ENCODE assay signal across 8 cellular contexts in genomic region chr3:167734498-167735232, GRCh38. TPM values are rescaled to one million over a fixed set of nuclear protein-coding genes. Genes with fewer than 3 reads are reported as not detected.
DNase-seq lines count a peak whose midpoint lies in the region; ATAC-seq, FAIRE-seq and TF ChIP-seq lines count a peak whose summit lies in the region.

Gene PDCD10, minus strand, starts transcription at chr3:167734892. Its CDS starts 14,735 bp downstream, at chr3:167720157.

- no peaks in the 10 kb centered on the region for H3K27me3 ChIP-seq in small intestine (ENCODE audit: control insufficient read depth in 2 of 2, insufficient read depth in 2 of 2, low read length in 2 of 2)

- peak within 1 kb of the TSS; percentile 91 for H3K4me3 ChIP-seq in AG09309 (ENCODE audit: control insufficient read depth, low read depth, low read length)
- H3K4me3 ChIP-seq in WI38 (ENCODE audit: low read depth, low read length): peak within 1 kb of the TSS; percentile 80
- peak within 1 kb of the TSS; percentile 92 to 94 for H3K4me3 ChIP-seq in cardiac fibroblast (replicated peaks in 1 of 2; ENCODE audit: low read depth in 2 of 2, low read length in 2 of 2)
- H3K4me3 ChIP-seq in small intestine (ENCODE audit: low read depth in 1 of 2, low read length in 2 of 2): peak within 1 kb of the TSS; percentile 73 to 83

- peak; percentile 59 for FAIRE-seq in small intestine (lab: Jason Lieb, UNC)

- TF ChIP-seq POLR2A in GM18951 (IDR thresholded peaks at IDR 0.05; ENCODE audit: extremely low read depth, insufficient read depth, insufficient read length): peak; percentile 86

- H3K36me3 ChIP-seq in small intestine (ENCODE audit: control insufficient read depth in 2 of 2, insufficient read depth in 2 of 2, low read length in 2 of 2): peaks cover 0 to 2% of the 10 kb centered on the region in 2 donors

- TF ChIP-seq CTCF in AG09309 (IDR thresholded peaks at IDR 0.05; ENCODE audit: control insufficient read depth, insufficient read depth, low read depth, low read length, missing control alignments) (peak; percentile 2), WI38 (IDR thresholded peaks at IDR 0.05; ENCODE audit: low read depth, low read length) (no peak), cardiac fibroblast (IDR thresholded peaks at IDR 0.05; ENCODE audit: low read depth, low read length) (no peak)

- peaks cover 4 to 5% of the 10 kb centered on the region in 2 donors for H3K4me1 ChIP-seq in small intestine (ENCODE audit: control insufficient read depth in 2 of 2, insufficient read depth in 1 of 2, low read depth in 1 of 2, low read length in 1 of 2)

- H3K27ac ChIP-seq in small intestine (ENCODE audit: low read depth in 1 of 2, low read length in 1 of 2): peak within 1 kb of the TSS; percentile 94 to 98

- peak; percentile 89 for ATAC-seq in HG03175 (IDR thresholded peaks at IDR 0.05; ENCODE audit: unreplicated experiment)

- WGBS in small intestine, 3 donors: 0 to 1% (median 1%) methylated on average over 47 to 49 of the region's 49 CpGs

- in situ Hi-C loops in GM18951 (cut with MboI; ENCODE audit: low sequenced_read_pairs, unreplicated experiment): no loop called here

- peak; percentile 92 for DNase-seq in AG09309 (ENCODE audit: low read depth)
- DNase-seq in NCI-H2227 treated with DMSO at 0.1 percent for 48 hours (lab: John Stamatoyannopoulos, UW): peak; percentile 98
- DNase-seq in cardiac fibroblast (ENCODE audit: low read depth in 2 of 2): peak; percentile 99
- peak; percentile 88 for DNase-seq in iPS-NIHi11 (ENCODE audit: low spot score)
- peak; percentile 100 for DNase-seq in small intestine

- no peaks in the 10 kb centered on the region for H3K9me3 ChIP-seq in small intestine (ENCODE audit: control insufficient read depth, low read depth)

RNA-seq across cellular contexts. Expression of gene PDCD10, which starts in this region (rescaled TPM):
- 10 to 100 TPM; 73.0 to 96.2 (median 85.9) TPM for polyA plus RNA-seq in small intestine

Comparison
In these comparisons a context has a peak if more than half of its experiments do, and no peak if none do; other contexts are left out.
1. Peak in every context shown above with its lines: DNase-seq, ATAC-seq, H3K4me3 ChIP-seq and H3K27ac ChIP-seq.